In the genomic region with DNA sequence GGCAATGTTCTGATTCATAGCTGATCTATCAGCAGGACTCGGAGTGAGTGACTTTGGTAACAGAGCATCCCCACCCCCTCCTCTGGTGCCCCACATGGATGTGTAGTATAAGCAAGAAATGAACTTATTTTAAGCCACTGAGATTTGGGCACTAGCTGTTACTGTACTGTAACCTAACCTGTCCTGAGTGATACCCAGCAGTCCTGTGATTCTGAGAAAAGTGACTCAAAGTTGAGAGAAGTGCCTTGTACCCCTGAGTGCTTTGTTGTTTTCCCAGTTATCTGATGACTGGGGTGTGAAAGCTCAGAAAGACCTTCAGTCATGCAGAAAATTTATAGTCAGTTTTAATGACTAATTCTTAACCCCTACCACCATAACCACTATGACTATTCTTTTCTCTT, we compare ENCODE assay signal across 8 cellular contexts.
DNase-seq lines count a peak whose midpoint lies in the region; ATAC-seq and TF ChIP-seq lines count a peak whose summit lies in the region.
"Had no signal": no experiment of that assay in that cellular context is flagged by ENCODE, and none has a peak within 500 bp of the region (broad histone marks: within the 10 kb centered on the region; RNA-seq: fewer than 3 reads in every experiment).

No MANE protein-coding gene starts in this region.

- no peak overlapping the region for H3K4me2 ChIP-seq in GM23338
- H3K4me2 ChIP-seq in H9 (ENCODE audit: insufficient read depth, insufficient read length, low read length) = no peak overlapping the region

- ATAC-seq in GM19023 (IDR thresholded peaks at IDR 0.05; ENCODE audit: unreplicated experiment) (peak; percentile 55), GM23338 (no peak), HG03571 (IDR thresholded peaks at IDR 0.05; ENCODE audit: unreplicated experiment) (peak; percentile 70), gastroesophageal sphincter (no peak)

- H2BK20ac ChIP-seq in H9 (ENCODE audit: low read depth, low read length, poor library complexity, severe bottlenecking) = no peak overlapping the region

- no peak overlapping the region for H3K4ac ChIP-seq in H9 (ENCODE audit: low read depth, low read length)

- no peak for TF ChIP-seq EP300 in gastroesophageal sphincter (IDR thresholded peaks at IDR 0.05)

- H3K79me2 ChIP-seq in GM23338 (replicated peaks; ENCODE audit: insufficient read depth) = no peaks in the 10 kb centered on the region
- no peaks in the 10 kb centered on the region for H3K79me2 ChIP-seq in H9 (ENCODE audit: insufficient read depth, low read length)

- H2BK15ac ChIP-seq in H9 (ENCODE audit: low read depth, low read length) = no peak overlapping the region

- H4K91ac ChIP-seq in H9 (ENCODE audit: insufficient read length, low read depth, low read length) = no peak overlapping the region

- H3T11ph ChIP-seq in H9 (ENCODE audit: low read length) = no peak overlapping the region

- H3F3A ChIP-seq in GM23338 (replicated peaks; ENCODE audit: low read depth) = no peaks in the 10 kb centered on the region

- H4K5ac ChIP-seq in H9 (ENCODE audit: insufficient read length, low read depth, low read length) = no peak overlapping the region

- H3K56ac ChIP-seq in H9 (ENCODE audit: insufficient read length, low read depth, low read length) = no peak overlapping the region

- no peak overlapping the region for H3K14ac ChIP-seq in H9 (ENCODE audit: insufficient read depth, low read length)

- H2BK12ac ChIP-seq in H9 (ENCODE audit: insufficient read length, low read depth, low read length) = no peak overlapping the region

- H3K27me3 Mint-ChIP-seq in GM23338 (ENCODE audit: insufficient read depth, low read depth, poor library complexity) = peaks cover 1% of the 10 kb centered on the region
- H3K27me3 Mint-ChIP-seq in H9 (ENCODE audit: low read depth) = peaks cover 3% of the 10 kb centered on the region; the same call in 1 of the 2 replicates

- H3K36me3 ChIP-seq in GM23338 (ENCODE audit: insufficient read depth) (no peaks in the 10 kb centered on the region), skeletal muscle tissue (ENCODE audit: control insufficient read depth in 3 of 3, insufficient read depth in 3 of 3, low read length in 3 of 3) (no peaks in the 10 kb centered on the region), gastroesophageal sphincter (no peaks in the 10 kb centered on the region)

- H2AK5ac ChIP-seq in H9 (ENCODE audit: insufficient read length, low read length) = no peak overlapping the region

- no peaks in the 10 kb centered on the region for H3K27me3 ChIP-seq in GM23338 (ENCODE audit: insufficient read depth)
- no peaks in the 10 kb centered on the region for H3K27me3 ChIP-seq in skeletal muscle tissue (ENCODE audit: control insufficient read depth in 3 of 3, insufficient read depth in 3 of 3, low read length in 3 of 3)
- no peaks in the 10 kb centered on the region for H3K27me3 ChIP-seq in H9 (ENCODE audit: insufficient read depth, low read length)
- H3K27me3 ChIP-seq in gastroesophageal sphincter = no peaks in the 10 kb centered on the region

- H4K8ac ChIP-seq in H9 (replicated peaks; ENCODE audit: insufficient read length, low read depth, low read length) = no peak overlapping the region

- H3K9me3 ChIP-seq in skeletal muscle tissue (ENCODE audit: control insufficient read depth in 3 of 3, low read length in 3 of 3) (no peaks in the 10 kb centered on the region), H9 (ENCODE audit: control insufficient read depth, low read depth, low read length) (no peaks in the 10 kb centered on the region), gastroesophageal sphincter (no peaks in the 10 kb centered on the region)

- no peaks in the 10 kb centered on the region for H3K79me1 ChIP-seq in H9 (ENCODE audit: insufficient read depth, low read depth, low read length, poor library complexity, severe bottlenecking)

- H3K9ac ChIP-seq in skeletal muscle tissue (ENCODE audit: low read depth in 1 of 3, low read length in 3 of 3) (no peak overlapping the region), H9 (ENCODE audit: extremely low read depth, insufficient read length, low read length) (no peak overlapping the region)

- no peak overlapping the region for H2BK120ac ChIP-seq in H9 (ENCODE audit: low read depth, low read length, poor library complexity, severe bottlenecking)

- H3K36me3 Mint-ChIP-seq in GM23338 (ENCODE audit: low read depth) (no peaks in the 10 kb centered on the region), H9 (ENCODE audit: insufficient read depth in 1 of 3, low read depth in 3 of 3) (no peaks in the 10 kb centered on the region)

- H4K20me1 ChIP-seq in GM23338 (replicated peaks; ENCODE audit: insufficient read depth) (no peaks in the 10 kb centered on the region), H9 (ENCODE audit: control insufficient read depth, insufficient read depth, insufficient read length) (no peaks in the 10 kb centered on the region)

- H3K27ac Mint-ChIP-seq in GM23338 = no peak overlapping the region
- H3K27ac Mint-ChIP-seq in H9 = peak overlapping the region in 1 of 3 experiments; percentile 17; a peak in 1 of 7 replicates

- H3K9me3 Mint-ChIP-seq in GM23338 = no peaks in the 10 kb centered on the region
- H3K9me3 Mint-ChIP-seq in H9 = no peaks in the 10 kb centered on the region

- H3K4me3 ChIP-seq in GM23338 (no peak overlapping the region), skeletal muscle tissue (ENCODE audit: low read length in 3 of 3) (no peak overlapping the region), gastroesophageal sphincter (no peak overlapping the region)

- DNase-seq in GM23338 (ENCODE audit: low spot score) (no peak), NCI-H82 (lab: John Stamatoyannopoulos, UW) (no peak), H9 (no peak)
- DNase-seq: NCI-H526 had no signal

- 0 out of 2 replicates have a peak overlapping the region, but pooled peaks have one; percentile 7 for H2AFZ ChIP-seq in GM23338
- H2AFZ ChIP-seq in H9 (ENCODE audit: low read length) = no peak overlapping the region

- H3K4me1 ChIP-seq in GM23338 (ENCODE audit: insufficient read depth) (0 out of 2 replicates have a peak, but pooled peaks cover 6% of the 10 kb centered on the region), skeletal muscle tissue (ENCODE audit: control insufficient read depth in 3 of 3, insufficient read depth in 3 of 3, low read length in 3 of 3) (peaks cover 2 to 14% (median 8%) of the 10 kb centered on the region in 3 donors), H9 (ENCODE audit: insufficient read depth, low read length) (no peaks in the 10 kb centered on the region; the same call in 1 of the 2 replicates), gastroesophageal sphincter (no peaks in the 10 kb centered on the region)

- no peak overlapping the region for H3K23ac ChIP-seq in H9 (ENCODE audit: insufficient read length, low read depth, low read length)

- WGBS in H9 (ENCODE audit: extremely low coverage, insufficient read length, low lambda C conversion rate) = no CpG with 5 or more reads among the region's 1 CpG
- WGBS in gastroesophageal sphincter (ENCODE audit: low coverage in 1 of 2), 2 donors = no CpG with 5 or more reads among the region's 1 CpG

- 0 out of 2 replicates have a peak, but pooled peaks cover 4% of the 10 kb centered on the region for H3K9me2 ChIP-seq in GM23338 (ENCODE audit: insufficient read depth)

- TF ChIP-seq CTCF in GM23338 (conservative IDR thresholded peaks at IDR 0.05; ENCODE audit: low read depth in 2 of 2) (no peak), H9 (conservative IDR thresholded peaks at IDR 0.05) (no peak), gastroesophageal sphincter (IDR thresholded peaks at IDR 0.05) (no peak)

- H3K4me1 Mint-ChIP-seq in GM23338 (peaks cover 18% of the 10 kb centered on the region), H9 (peaks cover 14 to 20% of the 10 kb centered on the region in 2 experiments)

- H3K27ac ChIP-seq in GM23338 (ENCODE audit: low read depth) = no peak overlapping the region
- H3K27ac ChIP-seq in skeletal muscle tissue (ENCODE audit: low read depth, low read length) = peak overlapping the region; percentile 72
- no peak overlapping the region for H3K27ac ChIP-seq in H9 (ENCODE audit: insufficient read length, low read depth, low read length)
- no peak overlapping the region for H3K27ac ChIP-seq in gastroesophageal sphincter

- H3K4me3 Mint-ChIP-seq in GM23338 (no peak overlapping the region), H9 (no peak overlapping the region)

- no peak for TF ChIP-seq POLR2A in gastroesophageal sphincter (IDR thresholded peaks at IDR 0.05)

- H2BK5ac ChIP-seq in H9 (ENCODE audit: insufficient read length, low read length) = no peak overlapping the region

- no peak overlapping the region for H3K18ac ChIP-seq in H9 (ENCODE audit: insufficient read length, low read depth, low read length)

- H3K23me2 ChIP-seq in H9 (ENCODE audit: insufficient read length, low read depth, low read length, poor library complexity, severe bottlenecking) = no peaks in the 10 kb centered on the region

TF ChIP-seq in GM23338, 12 proteins besides CTCF, POLR2A, EP300 and RAD21 (continues in another document):
- no peak for TF ChIP-seq EZH2 (IDR thresholded peaks at IDR 0.05; ENCODE audit: low read depth, unreplicated experiment)
- TF ChIP-seq, protein P1, sequence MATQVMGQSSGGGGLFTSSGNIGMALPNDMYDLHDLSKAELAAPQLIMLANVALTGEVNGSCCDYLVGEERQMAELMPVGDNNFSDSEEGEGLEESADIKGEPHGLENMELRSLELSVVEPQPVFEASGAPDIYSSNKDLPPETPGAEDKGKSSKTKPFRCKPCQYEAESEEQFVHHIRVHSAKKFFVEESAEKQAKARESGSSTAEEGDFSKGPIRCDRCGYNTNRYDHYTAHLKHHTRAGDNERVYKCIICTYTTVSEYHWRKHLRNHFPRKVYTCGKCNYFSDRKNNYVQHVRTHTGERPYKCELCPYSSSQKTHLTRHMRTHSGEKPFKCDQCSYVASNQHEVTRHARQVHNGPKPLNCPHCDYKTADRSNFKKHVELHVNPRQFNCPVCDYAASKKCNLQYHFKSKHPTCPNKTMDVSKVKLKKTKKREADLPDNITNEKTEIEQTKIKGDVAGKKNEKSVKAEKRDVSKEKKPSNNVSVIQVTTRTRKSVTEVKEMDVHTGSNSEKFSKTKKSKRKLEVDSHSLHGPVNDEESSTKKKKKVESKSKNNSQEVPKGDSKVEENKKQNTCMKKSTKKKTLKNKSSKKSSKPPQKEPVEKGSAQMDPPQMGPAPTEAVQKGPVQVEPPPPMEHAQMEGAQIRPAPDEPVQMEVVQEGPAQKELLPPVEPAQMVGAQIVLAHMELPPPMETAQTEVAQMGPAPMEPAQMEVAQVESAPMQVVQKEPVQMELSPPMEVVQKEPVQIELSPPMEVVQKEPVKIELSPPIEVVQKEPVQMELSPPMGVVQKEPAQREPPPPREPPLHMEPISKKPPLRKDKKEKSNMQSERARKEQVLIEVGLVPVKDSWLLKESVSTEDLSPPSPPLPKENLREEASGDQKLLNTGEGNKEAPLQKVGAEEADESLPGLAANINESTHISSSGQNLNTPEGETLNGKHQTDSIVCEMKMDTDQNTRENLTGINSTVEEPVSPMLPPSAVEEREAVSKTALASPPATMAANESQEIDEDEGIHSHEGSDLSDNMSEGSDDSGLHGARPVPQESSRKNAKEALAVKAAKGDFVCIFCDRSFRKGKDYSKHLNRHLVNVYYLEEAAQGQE (IDR thresholded peaks at IDR 0.05; ENCODE audit: unreplicated experiment) = no peak

Comparison
In these comparisons a context has a peak if more than half of its experiments do, and no peak if none do; other contexts are left out.
1. ATAC-seq: peak in GM19023 (single experiment) and HG03571 (single experiment); none in GM23338 (single experiment) and gastroesophageal sphincter (single experiment).